1 cellular context compared by ENCODE assay signal in the genomic region with DNA sequence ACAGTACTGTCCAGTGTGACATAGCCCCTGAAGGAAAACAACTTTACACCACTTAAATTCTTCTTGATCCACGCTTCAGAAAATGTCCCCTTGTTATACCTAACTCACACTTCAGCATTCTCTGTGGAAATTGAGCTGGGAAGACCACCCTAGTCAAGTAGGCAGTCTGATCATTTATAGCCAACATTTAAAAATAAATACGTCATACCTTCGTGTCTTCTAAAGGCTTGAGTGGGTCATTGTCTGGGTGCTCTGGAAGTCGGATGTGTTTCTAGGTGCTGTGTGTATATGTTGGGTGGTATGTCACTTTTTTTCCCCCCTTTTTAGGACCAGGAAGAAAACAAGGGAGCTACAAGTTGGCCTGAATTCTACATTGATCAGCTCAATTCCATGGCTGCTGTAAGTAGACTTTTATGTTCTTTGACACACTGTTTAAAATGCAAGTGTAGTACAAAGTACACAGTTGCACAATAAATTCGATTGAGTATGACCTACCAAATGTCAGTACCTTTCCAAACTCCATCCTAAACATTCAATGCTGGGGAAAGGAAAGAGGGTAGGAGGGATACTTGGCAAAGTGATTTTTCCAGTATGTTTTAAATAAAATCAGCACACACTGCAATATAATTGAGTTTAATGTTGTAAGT.
TF ChIP-seq lines count a peak whose summit lies in the region.

No MANE protein-coding gene starts in this region.

TF ChIP-seq in HepG2, 621 proteins besides CTCF, POLR2A, EP300 and RAD21 (continued from another document and continues in another):
- TF ChIP-seq RBM39 (IDR thresholded peaks at IDR 0.05; ENCODE audit: low read depth, low read length, poor library complexity, severe bottlenecking) (no peak), ARNT (IDR thresholded peaks at IDR 0.05) (no peak), ZNF746 (CRISPR knock-in tag; IDR thresholded peaks at IDR 0.05) (no peak), ZNF30 (CRISPR knock-in tag; IDR thresholded peaks at IDR 0.05) (no peak), ZGPAT (CRISPR knock-in tag; IDR thresholded peaks at IDR 0.05) (peak; percentile 50; the same call in 1 of the 2 replicates), EEA1 (CRISPR knock-in tag; IDR thresholded peaks at IDR 0.05; ENCODE audit: borderline replicate concordance) (no peak), CREM (IDR thresholded peaks at IDR 0.05) (peak; percentile 71; the same call in 1 of the 2 replicates), CREM (CRISPR knock-in tag; IDR thresholded peaks at IDR 0.05) (no peak), ZNF770 (CRISPR knock-in tag; IDR thresholded peaks at IDR 0.05) (no peak), GRHL1 (CRISPR knock-in tag; conservative IDR thresholded peaks at IDR 0.05) (no peak), ZBTB49 (CRISPR knock-in tag; IDR thresholded peaks at IDR 0.05; ENCODE audit: borderline replicate concordance) (no peak), ZNF383 (CRISPR knock-in tag; IDR thresholded peaks at IDR 0.05; ENCODE audit: borderline replicate concordance) (no peak), NAIF1 (CRISPR knock-in tag; IDR thresholded peaks at IDR 0.05; ENCODE audit: borderline replicate concordance) (no peak), ZNF660 (CRISPR knock-in tag; IDR thresholded peaks at IDR 0.05; ENCODE audit: borderline replicate concordance, low read depth) (no peak), ZNF329 (CRISPR knock-in tag; IDR thresholded peaks at IDR 0.05; ENCODE audit: low read depth) (no peak), ZNF235 (CRISPR knock-in tag; IDR thresholded peaks at IDR 0.05; ENCODE audit: borderline replicate concordance) (no peak), ZNF816 (CRISPR knock-in tag; IDR thresholded peaks at IDR 0.05; ENCODE audit: borderline replicate concordance) (no peak), ZNF264 (CRISPR knock-in tag; IDR thresholded peaks at IDR 0.05) (peak; percentile 69; the same call in 1 of the 2 replicates), KDM5A (IDR thresholded peaks at IDR 0.05; ENCODE audit: borderline replicate concordance, low read length) (no peak), ZMAT3 (CRISPR knock-in tag; conservative IDR thresholded peaks at IDR 0.05) (no peak), KLF9 (CRISPR knock-in tag; IDR thresholded peaks at IDR 0.05; ENCODE audit: low read depth) (no peak), ZNF841 (CRISPR knock-in tag; IDR thresholded peaks at IDR 0.05; ENCODE audit: borderline replicate concordance) (no peak), ZNF317 (CRISPR knock-in tag; IDR thresholded peaks at IDR 0.05) (no peak), GABPA (IDR thresholded peaks at IDR 0.05; ENCODE audit: low read depth, low read length) (no peak), GABPA (CRISPR knock-in tag; IDR thresholded peaks at IDR 0.05; ENCODE audit: low read depth) (no peak), MYPOP (CRISPR knock-in tag; IDR thresholded peaks at IDR 0.05) (no peak; the same call in 1 of the 2 replicates), SIN3A (IDR thresholded peaks at IDR 0.05; ENCODE audit: borderline replicate concordance, low read depth, low read length) (no peak), JUN (CRISPR knock-in tag; IDR thresholded peaks at IDR 0.05) (no peak), SMARCC2 (IDR thresholded peaks at IDR 0.05) (no peak), NBN (conservative IDR thresholded peaks at IDR 0.05) (no peak), SIX1 (CRISPR knock-in tag; IDR thresholded peaks at IDR 0.05; ENCODE audit: borderline replicate concordance) (peak; percentile 34; the same call in 1 of the 2 replicates), HHEX (CRISPR knock-in tag; IDR thresholded peaks at IDR 0.05) (no peak), ZFP91 (CRISPR knock-in tag; IDR thresholded peaks at IDR 0.05; ENCODE audit: borderline replicate concordance) (no peak), NRL (CRISPR knock-in tag; IDR thresholded peaks at IDR 0.05; ENCODE audit: borderline replicate concordance) (no peak), ZNF451 (CRISPR knock-in tag; IDR thresholded peaks at IDR 0.05) (no peak), CBX1 (IDR thresholded peaks at IDR 0.05; ENCODE audit: low read depth) (peak; percentile 32), ZNF292 (CRISPR knock-in tag; IDR thresholded peaks at IDR 0.05; ENCODE audit: borderline replicate concordance, low read depth) (no peak), ZNF646 (CRISPR knock-in tag; IDR thresholded peaks at IDR 0.05) (peak; percentile 44; the same call in 1 of the 2 replicates), FOXP1 (IDR thresholded peaks at IDR 0.05) (no peak), FOXP1 (CRISPR knock-in tag; IDR thresholded peaks at IDR 0.05) (peak; percentile 54; the same call in 1 of the 2 replicates), SP2 (CRISPR knock-in tag; IDR thresholded peaks at IDR 0.05) (no peak), ZNF234 (CRISPR knock-in tag; conservative IDR thresholded peaks at IDR 0.05) (no peak), RXRA (CRISPR knock-in tag; IDR thresholded peaks at IDR 0.05) (no peak), HDAC2 (CRISPR knock-in tag; IDR thresholded peaks at IDR 0.05) (peak; percentile 91), ZNF225 (CRISPR knock-in tag; IDR thresholded peaks at IDR 0.05) (no peak)
- TF ChIP-seq, protein P1, sequence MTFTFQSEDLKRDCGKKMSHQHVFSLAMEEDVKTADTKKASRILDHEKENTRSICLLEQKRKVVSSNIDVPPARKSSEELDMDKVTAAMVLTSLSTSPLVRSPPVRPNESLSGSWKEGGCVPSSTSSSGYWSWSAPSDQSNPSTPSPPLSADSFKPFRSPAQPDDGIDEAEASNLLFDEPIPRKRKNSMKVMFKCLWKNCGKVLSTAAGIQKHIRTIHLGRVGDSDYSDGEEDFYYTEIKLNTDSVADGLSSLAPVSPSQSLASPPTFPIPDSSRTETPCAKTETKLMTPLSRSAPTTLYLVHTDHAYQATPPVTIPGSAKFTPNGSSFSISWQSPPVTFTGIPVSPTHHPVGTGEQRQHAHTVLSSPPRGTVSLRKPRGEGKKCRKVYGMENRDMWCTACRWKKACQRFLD (CRISPR knock-in tag; IDR thresholded peaks at IDR 0.05; ENCODE audit: borderline replicate concordance), result no peak
